ENCODE assay signal across 8 cellular contexts in genomic region chr9:37283730-37284235, GRCh38.
A peak's percentile ranks its signal among the peaks of the same experiment; 100 is the strongest.
DNase-seq lines count a peak whose midpoint lies in the region; ATAC-seq, FAIRE-seq and TF ChIP-seq lines count a peak whose summit lies in the region.

No MANE protein-coding gene starts in this region.

- intact Hi-C loops in Panc1 (cut with micrococcal nuclease; ENCODE audit: unreplicated experiment): no loop called here
- intact Hi-C loops in upper lobe of right lung (cut with DNase I): no loop called here

- WGBS in small intestine, 3 donors: 61 to 88% (median 63%) methylated on average over 5 of the region's 5 CpGs

- H3K4me1 ChIP-seq in Panc1 (ENCODE audit: control insufficient read depth, insufficient read depth, low read length) (peaks cover 18% of the 10 kb centered on the region), small intestine (ENCODE audit: control insufficient read depth in 2 of 2, insufficient read depth in 1 of 2, low read depth in 1 of 2, low read length in 1 of 2) (no peaks in the 10 kb centered on the region), upper lobe of right lung (no peaks in the 10 kb centered on the region)

- H3K4me3 ChIP-seq in Panc1 (ENCODE audit: low read depth in 2 of 2, low read length in 2 of 2): no peak overlapping the region
- no peak overlapping the region for H3K4me3 ChIP-seq in small intestine (ENCODE audit: low read depth in 1 of 2, low read length in 2 of 2)
- no peak overlapping the region for H3K4me3 ChIP-seq in upper lobe of right lung

- FAIRE-seq in small intestine (lab: Jason Lieb, UNC): no peak

- TF ChIP-seq CTCF in Panc1 (IDR thresholded peaks at IDR 0.05): no peak
- TF ChIP-seq CTCF in upper lobe of right lung (IDR thresholded peaks at IDR 0.05): no peak

- TSS peak; percentile 29 for BruUV-seq in Panc1 (replicated peaks; lab: Mats Ljungman, UMichigan)

- ATAC-seq in GM19397 (IDR thresholded peaks at IDR 0.05; ENCODE audit: unreplicated experiment) (peak; percentile 52), Panc1 (peak; percentile 81), GM18517 (IDR thresholded peaks at IDR 0.05; ENCODE audit: unreplicated experiment) (no peak), GM19328 (IDR thresholded peaks at IDR 0.05; ENCODE audit: unreplicated experiment) (no peak), upper lobe of right lung (no peak)

- H3K27ac ChIP-seq in Panc1 (ENCODE audit: low read length) (peak overlapping the region; percentile 12; the same call in 1 of the 2 replicates), small intestine (ENCODE audit: low read depth in 1 of 2, low read length in 1 of 2) (no peak overlapping the region), upper lobe of right lung (no peak overlapping the region)

- CTCF ChIA-PET in Panc1 (lab: Charles Lee): interaction anchor here (0.5 to 0.7 kb wide), 3 partner anchors 85 to 356 kb away, joined by 3 to 5 read pairs (median 3); no protein-coding TSS in a partner anchor

- H3K9me3 ChIP-seq in Panc1 (ENCODE audit: control insufficient read depth, insufficient read depth, low read depth, low read length) (no peaks in the 10 kb centered on the region), small intestine (ENCODE audit: control insufficient read depth, low read depth) (no peaks in the 10 kb centered on the region), upper lobe of right lung (no peaks in the 10 kb centered on the region)

- POLR2A ChIA-PET in Panc1 (lab: Charles Lee): interaction anchor here (0.7 kb wide), 1 partner anchor 555 kb away, joined by 3 read pairs; no protein-coding TSS in a partner anchor

- peak; percentile 28 for DNase-seq in AG08395 (ENCODE audit: low spot score)
- DNase-seq in Panc1 (ENCODE audit: low read depth, low spot score): peak; percentile 36
- DNase-seq in glomerular visceral epithelial cell (ENCODE audit: extremely low spot score): peak; percentile 35
- DNase-seq in small intestine: no peak
- no peak for DNase-seq in upper lobe of right lung

- in situ Hi-C loops in Panc1 (cut with HindIII; ENCODE audit: low pct_unique_long_range_greater_than_20kb, low sequenced_read_pairs): no loop called here

- H3K27me3 ChIP-seq in Panc1 (ENCODE audit: control insufficient read depth, insufficient read depth, low read length) (no peaks in the 10 kb centered on the region), small intestine (ENCODE audit: control insufficient read depth in 2 of 2, insufficient read depth in 2 of 2, low read length in 2 of 2) (no peaks in the 10 kb centered on the region), upper lobe of right lung (no peaks in the 10 kb centered on the region)

- no peaks in the 10 kb centered on the region for H3K36me3 ChIP-seq in Panc1 (ENCODE audit: control insufficient read depth, insufficient read depth, low read length)
- H3K36me3 ChIP-seq in small intestine (ENCODE audit: control insufficient read depth in 2 of 2, insufficient read depth in 2 of 2, low read length in 2 of 2): no peaks in the 10 kb centered on the region
- no peaks in the 10 kb centered on the region for H3K36me3 ChIP-seq in upper lobe of right lung

Comparison
In these comparisons a context has a peak if more than half of its experiments do, and no peak if none do; other contexts are left out.
1. DNase-seq: peak in AG08395 (single experiment), Panc1 (single experiment) and glomerular visceral epithelial cell (single experiment); none in small intestine (single experiment) and upper lobe of right lung (single experiment).
2. ATAC-seq: peak in GM19397 (single experiment) and Panc1 (single experiment); none in GM18517 (single experiment), GM19328 (single experiment) and upper lobe of right lung (single experiment).